Comparison of ENCODE assay signal across 26 cellular contexts in the genomic region with DNA sequence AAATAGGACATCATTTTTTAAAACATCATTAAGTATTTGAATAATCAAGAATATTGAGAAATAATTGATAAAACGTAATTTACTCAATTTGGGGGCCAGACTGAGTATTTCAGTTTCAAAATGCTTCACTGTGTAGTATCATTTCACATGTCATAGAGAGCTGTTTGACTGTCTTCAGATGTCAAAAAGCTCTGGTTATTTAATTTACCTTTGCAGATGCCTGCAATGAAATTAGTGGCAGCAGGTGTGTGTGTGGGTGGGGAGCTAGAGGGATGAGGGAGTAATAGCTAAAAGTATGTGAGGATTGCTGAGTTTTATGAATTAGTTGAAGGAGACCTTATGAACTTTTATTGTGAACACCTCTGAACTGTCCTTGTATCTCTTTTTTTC.
"Had no signal": no experiment of that assay in that cellular context is flagged by ENCODE, and none has a peak within 500 bp of the region (broad histone marks: within the 10 kb centered on the region; RNA-seq: fewer than 3 reads in every experiment).

No MANE protein-coding gene starts in this region.

- DNase-seq: activated CD4-positive, alpha-beta memory T cell treated with anti-CD3 and anti-CD28 coated beads, Interleukin-2, amount 10 ng/mL, durations not matched to agents 7 days and 5 days; activated CD4-positive, alpha-beta T cell treated with anti-CD3 and anti-CD28 coated beads, Interleukin-2, amount 10 ng/mL, durations not matched to agents 24 days and 14 days; activated effector memory CD4-positive, alpha-beta T cell treated with anti-CD3 and anti-CD28 coated beads, Interleukin-2, amount 50 U/mL, for 16 hours; activated naive CD4-positive, alpha-beta T cell treated with anti-CD3 and anti-CD28 coated beads, Interleukin-2, amount 50 U/mL, for 16 hours; activated naive CD8-positive, alpha-beta T cell treated with anti-CD3 and anti-CD28 coated beads, Interleukin-2, amount 50 U/mL, for 24 hours; activated T-cell treated with anti-CD3 and anti-CD28 coated beads, Interleukin-2, amount 50 U/mL, for 72 hours; anterior cingulate cortex; body of pancreas; cortex of kidney; endodermal cell; esophagus squamous epithelium; hypothalamus; islet precursor cell; left cardiac atrium; mucosa of descending colon; occipital lobe; stimulated activated CD4-positive, alpha-beta T cell treated with anti-CD3 and anti-CD28 coated beads, Interleukin-15, amount 100 ng/mL, for 24 hours; stimulated activated CD8-positive, alpha-beta memory T cell treated with anti-CD3 and anti-CD28 coated beads, Interleukin-4, amount 100 ng/mL, for 48 hours; stimulated activated naive CD8-positive, alpha-beta T cell treated with anti-CD3 and anti-CD28 coated beads, Interleukin-15, Interleukin-2, amounts not matched to agents 100 U/mL and 50 U/mL, for 24 hours; T-helper 2 cell; upper lobe of left lung had no signal

- H3K27ac Mint-ChIP-seq: activated CD4-positive, alpha-beta memory T cell treated with anti-CD3 and anti-CD28 coated beads, Interleukin-2, amount 10 ng/mL, durations not matched to agents 7 days and 5 days; activated CD4-positive, alpha-beta T cell treated with anti-CD3 and anti-CD28 coated beads, Interleukin-2, amount 10 ng/mL, durations not matched to agents 24 days and 14 days; activated naive CD8-positive, alpha-beta T cell treated with anti-CD3 and anti-CD28 coated beads, Interleukin-2, amount 50 U/mL, for 24 hours; activated T-cell treated with anti-CD3 and anti-CD28 coated beads, Interleukin-2, amount 50 U/mL, for 72 hours; endodermal cell; memory B cell had no signal

- ATAC-seq: activated CD4-positive, CD25-positive, alpha-beta regulatory T cell treated with anti-CD3 and anti-CD28 coated beads, Interleukin-2, amount 50 U/mL, for 24 hours; activated naive CD8-positive, alpha-beta T cell treated with anti-CD3 and anti-CD28 coated beads, Interleukin-2, amount 50 U/mL, for 24 hours; activated T-cell treated with anti-CD3 and anti-CD28 coated beads, Interleukin-2, amount 50 U/mL, for 72 hours; body of pancreas; gastroesophageal sphincter; left cardiac atrium; mucosa of descending colon; sciatic nerve; stimulated activated naive CD8-positive, alpha-beta T cell treated with anti-CD3 and anti-CD28 coated beads, Interleukin-15, Interleukin-2, amounts not matched to agents 100 U/mL and 50 U/mL, for 24 hours had no signal

- H3K4me3 Mint-ChIP-seq: activated CD4-positive, alpha-beta memory T cell treated with anti-CD3 and anti-CD28 coated beads, Interleukin-2, amount 10 ng/mL, durations not matched to agents 7 days and 5 days; activated CD4-positive, alpha-beta T cell treated with anti-CD3 and anti-CD28 coated beads, Interleukin-2, amount 10 ng/mL, durations not matched to agents 24 days and 14 days; activated naive CD8-positive, alpha-beta T cell treated with anti-CD3 and anti-CD28 coated beads, Interleukin-2, amount 50 U/mL, for 24 hours; activated T-cell treated with anti-CD3 and anti-CD28 coated beads, Interleukin-2, amount 50 U/mL, for 72 hours; endodermal cell; memory B cell; neural crest cell had no signal

- H3K9me3 Mint-ChIP-seq: activated CD4-positive, alpha-beta memory T cell treated with anti-CD3 and anti-CD28 coated beads, Interleukin-2, amount 10 ng/mL, durations not matched to agents 7 days and 5 days; endodermal cell had no signal

- H3K4me1 Mint-ChIP-seq: activated CD4-positive, alpha-beta memory T cell treated with anti-CD3 and anti-CD28 coated beads, Interleukin-2, amount 10 ng/mL, durations not matched to agents 7 days and 5 days; activated CD4-positive, alpha-beta T cell treated with anti-CD3 and anti-CD28 coated beads, Interleukin-2, amount 10 ng/mL, durations not matched to agents 24 days and 14 days had no signal

- H3K27me3 Mint-ChIP-seq: activated CD4-positive, alpha-beta memory T cell treated with anti-CD3 and anti-CD28 coated beads, Interleukin-2, amount 10 ng/mL, durations not matched to agents 7 days and 5 days; activated CD4-positive, alpha-beta T cell treated with anti-CD3 and anti-CD28 coated beads, Interleukin-2, amount 10 ng/mL, durations not matched to agents 24 days and 14 days; memory B cell had no signal
